In genomic region chr2:230770804-230771203, GRCh38 we compare ENCODE assay signal across 25 cellular contexts. TPM values are rescaled to one million over a fixed set of nuclear protein-coding genes. Genes with fewer than 3 reads are reported as not detected.
A peak's percentile ranks its signal among the peaks of the same experiment; 100 is the strongest.
DNase-seq lines count a peak whose midpoint lies in the region; ATAC-seq and TF ChIP-seq lines count a peak whose summit lies in the region.
"Had no signal": no experiment of that assay in that cellular context is flagged by ENCODE, and none has a peak within 500 bp of the region (broad histone marks: within the 10 kb centered on the region; RNA-seq: fewer than 3 reads in every experiment).

No MANE protein-coding gene starts in this region.

- TF ChIP-seq CTCF in RWPE2 (IDR thresholded peaks at IDR 0.05; ENCODE audit: poor library complexity, severe bottlenecking) = no peak
- TF ChIP-seq CTCF in PC-9 (conservative IDR thresholded peaks at IDR 0.05) = no peak
- no peak for TF ChIP-seq CTCF in lower leg skin (IDR thresholded peaks at IDR 0.05)

- H3K4me3 ChIP-seq in RWPE2 (ENCODE audit: severe bottlenecking) (no peak overlapping the region), PC-9 (no peak overlapping the region), lower leg skin (ENCODE audit: low read depth, poor library complexity, severe bottlenecking) (no peak overlapping the region)
- no peak overlapping the region for H3K4me3 ChIP-seq in CD8-positive, alpha-beta memory T cell (ENCODE audit: low read length)
- H3K4me3 ChIP-seq: GM23248, lung, suprapubic skin, vagina had no signal

- H3F3A ChIP-seq in PC-9 (ENCODE audit: insufficient read depth, low read depth) = peaks cover 50% of the 10 kb centered on the region

- H3K79me2 ChIP-seq in PC-9 (ENCODE audit: low read depth) = peaks cover 51% of the 10 kb centered on the region

- 84 to 93% methylated on average over 3 of the region's 3 CpGs for WGBS in lower leg skin, 2 donors

- H3K9me3 ChIP-seq in RWPE2 (ENCODE audit: severe bottlenecking) (no peaks in the 10 kb centered on the region), PC-9 (ENCODE audit: insufficient read depth, low read depth) (peaks cover 15% of the 10 kb centered on the region; the same call in 1 of the 2 replicates)
- H3K9me3 ChIP-seq in CD8-positive, alpha-beta memory T cell (ENCODE audit: low read length) = no peaks in the 10 kb centered on the region
- H3K9me3 ChIP-seq: suprapubic skin, vagina had no signal

- peak overlapping the region; percentile 86 for H3K27ac Mint-ChIP-seq in activated T-cell treated with anti-CD3 and anti-CD28 coated beads, Interleukin-2, amount 50 U/mL, for 72 hours
- H3K27ac Mint-ChIP-seq in effector memory CD8-positive, alpha-beta T cell = peak overlapping the region; percentile 29 to 51
- H3K27ac Mint-ChIP-seq in stimulated activated effector memory CD8-positive, alpha-beta T cell treated with anti-CD3 and anti-CD28 coated beads, Interleukin-12 subunit alpha, Interleukin-12 subunit beta, amount 100 ng/mL, for 72 hours = peak overlapping the region; percentile 64
- peak overlapping the region in 4 of 8 donors; percentile 28 to 84 (median 38) for H3K27ac Mint-ChIP-seq in CD8-positive, alpha-beta memory T cell
- H3K27ac Mint-ChIP-seq: dendritic cell treated with granulocyte-macrophage colony-stimulating factor and Interleukin-4, amounts not matched to agents 40 ng/mL and 50 ng/mL, for 4 days had no signal

- no peaks in the 10 kb centered on the region for H3K27me3 Mint-ChIP-seq in activated T-cell treated with anti-CD3 and anti-CD28 coated beads, Interleukin-2, amount 50 U/mL, for 72 hours (ENCODE audit: low read depth)
- H3K27me3 Mint-ChIP-seq in effector memory CD8-positive, alpha-beta T cell = no peaks in the 10 kb centered on the region
- no peaks in the 10 kb centered on the region for H3K27me3 Mint-ChIP-seq in CD8-positive, alpha-beta memory T cell
- H3K27me3 Mint-ChIP-seq: dendritic cell treated with granulocyte-macrophage colony-stimulating factor and Interleukin-4, amounts not matched to agents 40 ng/mL and 50 ng/mL, for 4 days; naive B cell had no signal

- intact Hi-C loops in PC-9 (cut with micrococcal nuclease; ENCODE audit: unreplicated experiment) = no loop called here
- intact Hi-C loops in lower leg skin (cut with DNase I; ENCODE audit: low total_unique reads) = no loop called here

- no peak overlapping the region for H2AFZ ChIP-seq in PC-9
- H2AFZ ChIP-seq: GM23248 had no signal

- H3K4me1 ChIP-seq in RWPE2 (ENCODE audit: insufficient read depth, poor library complexity, severe bottlenecking) (peaks cover 30% of the 10 kb centered on the region), PC-9 (replicated peaks; ENCODE audit: insufficient read depth) (peaks cover 26% of the 10 kb centered on the region)
- H3K4me1 ChIP-seq in CD8-positive, alpha-beta memory T cell (ENCODE audit: insufficient read depth, low read length) = peaks cover 47% of the 10 kb centered on the region

- no peaks in the 10 kb centered on the region for H4K20me1 ChIP-seq in PC-9 (ENCODE audit: insufficient read depth)

- peak overlapping the region in 1 of 2 donors; percentile 62 for H3K4me3 Mint-ChIP-seq in activated T-cell treated with anti-CD3 and anti-CD28 coated beads, Interleukin-2, amount 50 U/mL, for 72 hours
- H3K4me3 Mint-ChIP-seq in effector memory CD8-positive, alpha-beta T cell = no peak overlapping the region
- no peak overlapping the region for H3K4me3 Mint-ChIP-seq in stimulated activated effector memory CD8-positive, alpha-beta T cell treated with anti-CD3 and anti-CD28 coated beads, Interleukin-12 subunit alpha, Interleukin-12 subunit beta, amount 100 ng/mL, for 72 hours
- H3K4me3 Mint-ChIP-seq in CD8-positive, alpha-beta memory T cell = no peak overlapping the region
- H3K4me3 Mint-ChIP-seq: dendritic cell treated with granulocyte-macrophage colony-stimulating factor and Interleukin-4, amounts not matched to agents 40 ng/mL and 50 ng/mL, for 4 days; naive B cell had no signal

- peaks cover 19 to 62% of the 10 kb centered on the region in 2 donors for H3K36me3 Mint-ChIP-seq in activated T-cell treated with anti-CD3 and anti-CD28 coated beads, Interleukin-2, amount 50 U/mL, for 72 hours (ENCODE audit: insufficient read depth in 2 of 2)
- peaks cover 11% of the 10 kb centered on the region for H3K36me3 Mint-ChIP-seq in effector memory CD8-positive, alpha-beta T cell (ENCODE audit: insufficient read depth)
- peaks cover 89% of the 10 kb centered on the region for H3K36me3 Mint-ChIP-seq in stimulated activated effector memory CD8-positive, alpha-beta T cell treated with anti-CD3 and anti-CD28 coated beads, Interleukin-12 subunit alpha, Interleukin-12 subunit beta, amount 100 ng/mL, for 72 hours
- H3K36me3 Mint-ChIP-seq in CD8-positive, alpha-beta memory T cell = peaks cover 0 to 58% (median 17%) of the 10 kb centered on the region in 3 donors

- ATAC-seq in activated T-cell treated with anti-CD3 and anti-CD28 coated beads, Interleukin-2, amount 50 U/mL, for 72 hours (replicated peaks in 1 of 2) = peak in 1 of 2 donors; percentile 41
- ATAC-seq in RWPE2 (ENCODE audit: low read depth) = no peak
- ATAC-seq in effector memory CD8-positive, alpha-beta T cell (replicated peaks) = no peak
- ATAC-seq in stimulated activated effector memory CD8-positive, alpha-beta T cell treated with anti-CD3 and anti-CD28 coated beads, Interleukin-12 subunit alpha, Interleukin-12 subunit beta, amount 100 ng/mL, for 72 hours = no peak
- ATAC-seq: HepG2 had no signal

- TF ChIP-seq POLR2A in lower leg skin (IDR thresholded peaks at IDR 0.05) = no peak

- CTCF ChIA-PET in PC-9 (lab: Charles Lee) = no interaction called here
- CTCF ChIA-PET in CD8-positive, alpha-beta memory T cell (lab: Charles Lee) = interaction anchor here (1.2 to 1.8 kb wide), 2 partner anchors 9 to 12 kb away, joined by 4 to 5 read pairs; no protein-coding TSS in a partner anchor

- H3K9me3 Mint-ChIP-seq in activated T-cell treated with anti-CD3 and anti-CD28 coated beads, Interleukin-2, amount 50 U/mL, for 72 hours = no peaks in the 10 kb centered on the region
- H3K9me3 Mint-ChIP-seq in effector memory CD8-positive, alpha-beta T cell = no peaks in the 10 kb centered on the region
- no peaks in the 10 kb centered on the region for H3K9me3 Mint-ChIP-seq in stimulated activated effector memory CD8-positive, alpha-beta T cell treated with anti-CD3 and anti-CD28 coated beads, Interleukin-12 subunit alpha, Interleukin-12 subunit beta, amount 100 ng/mL, for 72 hours
- no peaks in the 10 kb centered on the region for H3K9me3 Mint-ChIP-seq in CD8-positive, alpha-beta memory T cell
- H3K9me3 Mint-ChIP-seq: dendritic cell treated with granulocyte-macrophage colony-stimulating factor and Interleukin-4, amounts not matched to agents 40 ng/mL and 50 ng/mL, for 4 days; naive B cell had no signal

- no peaks in the 10 kb centered on the region for H3K9me2 ChIP-seq in PC-9 (ENCODE audit: insufficient read depth)

- peak overlapping the region; percentile 10 for H3K27ac ChIP-seq in RWPE2 (ENCODE audit: poor library complexity, severe bottlenecking)
- H3K27ac ChIP-seq in PC-9 = no peak overlapping the region
- no peak overlapping the region for H3K27ac ChIP-seq in CD8-positive, alpha-beta memory T cell (ENCODE audit: low read depth, low read length)
- H3K27ac ChIP-seq: C4-2B, GM23248, suprapubic skin, vagina had no signal

- no peak overlapping the region for H3K4me2 ChIP-seq in PC-9

- DNase-seq in activated T-cell treated with anti-CD3 and anti-CD28 coated beads, Interleukin-2, amount 50 U/mL, for 72 hours = no peak
- no peak for DNase-seq in activated T-cell treated with anti-CD3 and anti-CD28 coated beads, Interleukin-2, amount 50 U/mL, for 48 hours
- DNase-seq in RWPE2 (ENCODE audit: low spot score) (no peak), PC-9 (no peak), lower leg skin (ENCODE audit: low spot score in 2 of 2) (no peak)
- DNase-seq in effector memory CD8-positive, alpha-beta T cell = no peak
- no peak for DNase-seq in stimulated activated effector memory CD8-positive, alpha-beta T cell treated with anti-CD3 and anti-CD28 coated beads, Interleukin-12 subunit alpha, Interleukin-12 subunit beta, amount 100 ng/mL, for 72 hours (ENCODE audit: low spot score in 2 of 2)
- no peak for DNase-seq in CD8-positive, alpha-beta memory T cell
- DNase-seq: ACHN; activated T-cell treated with anti-CD3 and anti-CD28 coated beads, Interleukin-2, amount 50 U/mL, for 1 hour; amniotic stem cell; DMS153; GM23248; hypothalamus; naive B cell; NCI-H1436; NCI-H526; Right ventricle myocardium superior; stimulated activated CD8-positive, alpha-beta memory T cell treated with anti-CD3 and anti-CD28 coated beads, Interleukin-4, amount 100 ng/mL, for 48 hours had no signal

- H3K4me1 Mint-ChIP-seq in activated T-cell treated with anti-CD3 and anti-CD28 coated beads, Interleukin-2, amount 50 U/mL, for 72 hours (ENCODE audit: low read depth) = peaks cover 89% of the 10 kb centered on the region
- H3K4me1 Mint-ChIP-seq in effector memory CD8-positive, alpha-beta T cell (ENCODE audit: low read depth in 2 of 2) = peaks cover 34 to 58% of the 10 kb centered on the region in 2 donors
- peaks cover 80% of the 10 kb centered on the region for H3K4me1 Mint-ChIP-seq in stimulated activated effector memory CD8-positive, alpha-beta T cell treated with anti-CD3 and anti-CD28 coated beads, Interleukin-12 subunit alpha, Interleukin-12 subunit beta, amount 100 ng/mL, for 72 hours
- H3K4me1 Mint-ChIP-seq in CD8-positive, alpha-beta memory T cell = peaks cover 68 to 93% (median 90%) of the 10 kb centered on the region in 3 donors

- no TSS peak for BruUV-seq in PC-9 (replicated peaks; lab: Mats Ljungman, UMichigan)

- H3K27me3 ChIP-seq in RWPE2 (ENCODE audit: insufficient read depth, poor library complexity, severe bottlenecking) (no peaks in the 10 kb centered on the region), PC-9 (ENCODE audit: insufficient read depth, low read depth) (no peaks in the 10 kb centered on the region)
- H3K27me3 ChIP-seq in CD8-positive, alpha-beta memory T cell (ENCODE audit: insufficient read depth, low read length, poor library complexity, severe bottlenecking) = no peaks in the 10 kb centered on the region
- H3K27me3 ChIP-seq: suprapubic skin, vagina had no signal

- H3K36me3 ChIP-seq in RWPE2 (ENCODE audit: low read depth) (peaks cover 56% of the 10 kb centered on the region), PC-9 (ENCODE audit: low read depth) (peaks cover 66% of the 10 kb centered on the region)
- H3K36me3 ChIP-seq in CD8-positive, alpha-beta memory T cell (ENCODE audit: insufficient read depth, low read length) = peaks cover 3% of the 10 kb centered on the region
- H3K36me3 ChIP-seq: vagina had no signal

- POLR2A ChIA-PET in PC-9 (lab: Charles Lee; ENCODE audit: unreplicated experiment) = interaction anchor here (0.6 kb wide), 1 partner anchor 10 kb away, joined by 3 read pairs; no protein-coding TSS in a partner anchor
- POLR2A ChIA-PET in CD8-positive, alpha-beta memory T cell (lab: Charles Lee) = no interaction called here

RNA-seq across cellular contexts. Expression of gene CAB39, which starts 58.2 kb away (rescaled TPM):
- 100 to 1,000 TPM; 130 to 149 TPM for total RNA-seq in activated T-cell treated with anti-CD3 and anti-CD28 coated beads, Interleukin-2, amount 50 U/mL, for 72 hours
- 70.9 and 86.1 TPM in 2 replicates for total RNA-seq in PC-9 (2021)
- total RNA-seq in CD8-positive, alpha-beta memory T cell = 100 to 1,000 TPM; 136 to 147 TPM
- 80.8 TPM for polyA plus RNA-seq in CD8-positive, alpha-beta memory T cell
- total RNA-seq in lower leg skin = 10 to 100 TPM; 65.5 to 74.7 (median 70.4) TPM
